34 cellular contexts compared by ENCODE assay signal in the genomic region with DNA sequence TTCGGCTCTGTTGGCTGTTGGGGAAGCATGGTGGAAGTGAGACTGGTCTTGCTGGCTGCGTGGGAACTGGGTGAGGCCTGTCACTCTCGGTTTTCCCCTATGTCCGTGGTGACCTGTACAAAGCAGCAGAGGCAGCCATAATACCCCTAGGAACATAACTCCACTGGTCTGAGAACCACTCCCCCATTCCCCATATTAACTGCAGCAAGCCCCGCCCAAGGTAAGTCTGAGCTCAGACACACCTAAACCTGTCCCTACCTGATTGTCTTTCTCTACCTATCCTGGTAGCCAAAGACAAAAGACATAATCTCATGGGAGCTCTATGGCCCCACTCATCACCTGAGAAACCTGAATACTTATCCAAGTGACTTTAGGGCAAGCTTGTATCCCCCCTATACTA.
"Had no signal": no experiment of that assay in that cellular context is flagged by ENCODE, and none has a peak within 500 bp of the region (broad histone marks: within the 10 kb centered on the region; RNA-seq: fewer than 3 reads in every experiment).

No MANE protein-coding gene starts in this region.

- H3K27ac ChIP-seq: ascending aorta, cardiac muscle cell, KMS-11, Peyer's patch, RWPE1, WERI-Rb-1 had no signal

- H3K4me2 ChIP-seq: KMS-11 had no signal

- H3K9me3 Mint-ChIP-seq: activated T-helper 2 cell treated with anti-CD3 and anti-CD28 coated beads, Interferon-gamma antibody, Interleukin-2, Interleukin-4, amounts not matched to agents 10 μg/mL and 5 μg/mL and 100 μg/mL, durations not matched to agents 14 hours and 24 hours and 36 hours had no signal

- H3K36me3 ChIP-seq: ascending aorta, cardiac muscle cell, Peyer's patch, WERI-Rb-1 had no signal

- H3K4me1 ChIP-seq: ascending aorta, Peyer's patch had no signal

- H3K4me3 ChIP-seq: ascending aorta, cardiac muscle cell, Peyer's patch had no signal

- H3K27me3 Mint-ChIP-seq: activated naive CD8-positive, alpha-beta T cell treated with anti-CD3 and anti-CD28 coated beads, Interleukin-2, amount 10 ng/mL, durations not matched to agents 7 days and 5 days had no signal

- ATAC-seq: Right ventricle myocardium inferior, SK-N-SH treated with all-trans-retinoic acid at 6 μM for 48 hours, T-cell had no signal

- H3K27me3 ChIP-seq: ascending aorta, cardiac muscle cell, Peyer's patch had no signal

- DNase-seq: activated CD4-positive, alpha-beta memory T cell treated with anti-CD3 and anti-CD28 coated beads, Interleukin-2, amount 10 ng/mL, durations not matched to agents 7 days and 5 days; activated CD4-positive, alpha-beta T cell treated with anti-CD3 and anti-CD28 coated beads for 1 hour; activated CD4-positive, alpha-beta T cell treated with anti-CD3 and anti-CD28 coated beads for 48 hours; activated CD4-positive, CD25-positive, alpha-beta regulatory T cell; activated gamma-delta T cell; activated naive CD4-positive, alpha-beta T cell treated with Interleukin-2 at 50 U/mL for 16 hours; activated naive CD8-positive, alpha-beta T cell treated with anti-CD3 and anti-CD28 coated beads, Interleukin-2, amount 10 ng/mL, durations not matched to agents 7 days and 5 days; activated T-cell treated with anti-CD3 and anti-CD28 coated beads, Interleukin-2, amount 50 U/mL, for 1 hour; amygdala; NCI-H1105; NCI-H1417 treated with DMSO at 0.1 percent for 48 hours; NCI-H187 treated with DMSO at 0.1 percent for 48 hours; NCI-H2081; NCI-H2171 treated with DMSO at 0.1 percent for 48 hours; NCI-H2227 treated with DMSO at 0.1 percent for 48 hours; NCI-H446; NCI-H524; NCI-H69; NCI-H82; Peyer's patch; SIG-M5; T-cell; T-helper 2 cell; T1000; WERI-Rb-1 had no signal

- H3K27ac Mint-ChIP-seq: activated CD4-positive, alpha-beta memory T cell treated with anti-CD3 and anti-CD28 coated beads, Interleukin-2, amount 10 ng/mL, durations not matched to agents 7 days and 5 days; activated naive CD4-positive, alpha-beta T cell treated with anti-CD3 and anti-CD28 coated beads, Interleukin-2, amount 50 U/mL, for 24 hours; activated naive CD8-positive, alpha-beta T cell treated with anti-CD3 and anti-CD28 coated beads, Interleukin-2, amount 10 ng/mL, durations not matched to agents 7 days and 5 days; activated T-helper 2 cell treated with anti-CD3 and anti-CD28 coated beads, Interferon-gamma antibody, Interleukin-2, Interleukin-4, amounts not matched to agents 10 μg/mL and 5 μg/mL and 100 μg/mL, durations not matched to agents 14 hours and 24 hours and 36 hours; T-cell had no signal

- H3K4me3 Mint-ChIP-seq: activated CD4-positive, alpha-beta memory T cell treated with anti-CD3 and anti-CD28 coated beads, Interleukin-2, amount 10 ng/mL, durations not matched to agents 7 days and 5 days; activated naive CD4-positive, alpha-beta T cell treated with anti-CD3 and anti-CD28 coated beads, Interleukin-2, amount 50 U/mL, for 24 hours; activated naive CD8-positive, alpha-beta T cell treated with anti-CD3 and anti-CD28 coated beads, Interleukin-2, amount 10 ng/mL, durations not matched to agents 7 days and 5 days; central memory CD8-positive, alpha-beta T cell; T-cell had no signal

- H3K4me1 Mint-ChIP-seq: activated CD4-positive, alpha-beta memory T cell treated with anti-CD3 and anti-CD28 coated beads, Interleukin-2, amount 10 ng/mL, durations not matched to agents 7 days and 5 days; activated naive CD4-positive, alpha-beta T cell treated with anti-CD3 and anti-CD28 coated beads, Interleukin-2, amount 50 U/mL, for 24 hours; activated naive CD8-positive, alpha-beta T cell treated with anti-CD3 and anti-CD28 coated beads, Interleukin-2, amount 10 ng/mL, durations not matched to agents 7 days and 5 days; central memory CD8-positive, alpha-beta T cell; T-cell had no signal

- H3K36me3 Mint-ChIP-seq: activated naive CD4-positive, alpha-beta T cell treated with anti-CD3 and anti-CD28 coated beads, Interleukin-2, amount 50 U/mL, for 24 hours; activated naive CD8-positive, alpha-beta T cell treated with anti-CD3 and anti-CD28 coated beads, Interleukin-2, amount 10 ng/mL, durations not matched to agents 7 days and 5 days; T-cell had no signal
